15 cellular contexts compared by ENCODE assay signal in the genomic region with DNA sequence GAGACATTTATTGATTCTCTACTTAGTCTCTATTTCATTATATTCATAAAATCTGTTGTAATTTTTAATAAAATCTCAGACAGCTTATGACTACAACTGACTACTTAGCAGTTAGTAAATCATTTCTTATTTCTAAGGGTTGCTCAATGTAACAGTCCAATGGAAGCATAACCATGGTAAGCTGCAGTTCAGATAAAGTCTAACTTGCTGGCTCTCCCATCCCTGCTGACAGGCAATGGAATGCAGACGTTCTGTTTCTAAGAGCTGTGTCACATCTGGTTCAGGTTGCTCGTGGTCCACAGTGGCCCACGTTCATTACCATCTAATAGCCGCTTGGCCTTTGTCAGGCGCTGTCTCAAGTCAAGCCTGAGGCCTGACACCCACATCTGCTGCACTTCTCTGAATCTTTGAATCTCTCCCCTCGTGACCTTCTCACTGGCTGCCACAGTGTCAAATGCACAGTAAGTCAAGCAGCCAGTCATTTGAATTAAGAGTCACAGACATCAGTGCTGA.
DNase-seq lines count a peak whose midpoint lies in the region; ATAC-seq and TF ChIP-seq lines count a peak whose summit lies in the region.
"Had no signal": no experiment of that assay in that cellular context is flagged by ENCODE, and none has a peak within 500 bp of the region (broad histone marks: within the 10 kb centered on the region; RNA-seq: fewer than 3 reads in every experiment).

No MANE protein-coding gene starts in this region.

- H3K27ac ChIP-seq in hepatocyte (peak overlapping the region; percentile 4), caudate nucleus (ENCODE audit: low read depth, low read length) (no peak overlapping the region)

- H3K27me3 ChIP-seq in hepatocyte, result no peaks in the 10 kb centered on the region
- H3K27me3 ChIP-seq in BE2C, result no peaks in the 10 kb centered on the region

- no peak for TF ChIP-seq CTCF in hepatocyte (IDR thresholded peaks at IDR 0.05; ENCODE audit: poor library complexity)
- TF ChIP-seq CTCF in BE2C (IDR thresholded peaks at IDR 0.05; ENCODE audit: low read depth, low read length), result no peak

- WGBS in hepatocyte (ENCODE audit: low lambda C conversion rate, missing lambda C conversion rate), result 48% methylated on average over 6 of the region's 6 CpGs

- DNase-seq in SK-N-DZ (ENCODE audit: low spot score) (peak; percentile 63), hepatocyte (ENCODE audit: low spot score) (peak; percentile 34), left lobe of liver (ENCODE audit: low spot score) (no peak), retina (peak; percentile 25), BE2C (no peak), caudate nucleus (lab: John Stamatoyannopoulos, UW) (no peak), cerebellar nuclear complex (lab: John Stamatoyannopoulos, UW) (no peak)
- DNase-seq: ACHN; C1 segment of cervical spinal cord; CD4-positive, alpha-beta T cell; DMS79; H9; IMR-90 had no signal

- H3K79me2 ChIP-seq in hepatocyte, result no peaks in the 10 kb centered on the region

- H2AFZ ChIP-seq in hepatocyte, result no peak overlapping the region
- H2AFZ ChIP-seq: GM23338 had no signal

- no peaks in the 10 kb centered on the region for H3K9me3 ChIP-seq in hepatocyte (ENCODE audit: low read depth)
- H3K9me3 ChIP-seq in BE2C, result no peaks in the 10 kb centered on the region

- H3K4me3 ChIP-seq in hepatocyte, result no peak overlapping the region
- H3K4me3 ChIP-seq in BE2C (ENCODE audit: low read depth, low read length), result no peak overlapping the region
- H3K4me3 ChIP-seq: GM12878, GM23338 had no signal

- peak; percentile 23 for ATAC-seq in left lobe of liver
- ATAC-seq: GM12878, GM23338 had no signal

- H3K9me2 ChIP-seq in hepatocyte (replicated peaks; ENCODE audit: insufficient read depth), result no peaks in the 10 kb centered on the region

- H4K20me1 ChIP-seq in hepatocyte (ENCODE audit: insufficient read depth, poor library complexity, severe bottlenecking), result no peaks in the 10 kb centered on the region

- H3K4me1 ChIP-seq in hepatocyte (ENCODE audit: insufficient read depth) (peaks cover 12% of the 10 kb centered on the region), BE2C (no peaks in the 10 kb centered on the region)

- H3K36me3 ChIP-seq in hepatocyte (replicated peaks; ENCODE audit: insufficient read depth, low read depth) (no peaks in the 10 kb centered on the region), BE2C (no peaks in the 10 kb centered on the region)

- H3K4me2 ChIP-seq in hepatocyte, result no peak overlapping the region
- H3K4me2 ChIP-seq: GM23338 had no signal

Comparison
In these comparisons a context has a peak if more than half of its experiments do, and no peak if none do; other contexts are left out.
1. DNase-seq: peak in SK-N-DZ (single experiment), hepatocyte (single experiment) and retina (single experiment); none in left lobe of liver (single experiment), BE2C (single experiment), caudate nucleus (0 of 61) and cerebellar nuclear complex (0 of 2).